Comparison of ENCODE assay signal across 8 cellular contexts in genomic region chr1:75723989-75724471, GRCh38. TPM values are rescaled to one million over a fixed set of nuclear protein-coding genes. Genes with fewer than 3 reads are reported as not detected.
DNase-seq lines count a peak whose midpoint lies in the region; ATAC-seq and FAIRE-seq lines count a peak whose summit lies in the region.

No MANE protein-coding gene starts in this region.

- H3K27me3 ChIP-seq in H7 (ENCODE audit: control insufficient read depth, insufficient read depth, low read length): no peaks in the 10 kb centered on the region
- no peaks in the 10 kb centered on the region for H3K27me3 ChIP-seq in SJSA1 (replicated peaks)

- peaks cover 12% of the 10 kb centered on the region for H3K4me1 ChIP-seq in SJSA1 (replicated peaks)

- no peaks in the 10 kb centered on the region for H3K36me3 ChIP-seq in H7 (replicated peaks; ENCODE audit: control insufficient read depth, insufficient read depth, low read length)
- peaks cover 5% of the 10 kb centered on the region; the same call in 1 of the 2 replicates for H3K36me3 ChIP-seq in SJSA1

- peak; percentile 95 to 97 for ATAC-seq in left cardiac atrium

- no peak for FAIRE-seq in urothelium cell line (lab: Jason Lieb, UNC)

- peak overlapping the region; percentile 91 for H3K27ac ChIP-seq in SJSA1

- DNase-seq in GM03348 (ENCODE audit: low spot score) (peak; percentile 93), H7 (peak; percentile 93), LHCN-M2 (ENCODE audit: low read depth) (peak; percentile 72), SJSA1 (ENCODE audit: low read depth in 1 of 2, low spot score in 2 of 2) (peak; percentile 76 to 88), amniotic epithelial cell (ENCODE audit: low read depth) (peak; percentile 70), left cardiac atrium (peak; percentile 90), pons (ENCODE audit: low spot score) (peak; percentile 70), urothelium cell line (ENCODE audit: low spot score) (peak; percentile 91)

- H3K4me3 ChIP-seq in H7 (ENCODE audit: insufficient read depth, low read depth, low read length) (peak overlapping the region; percentile 87), SJSA1 (peak overlapping the region; percentile 70)

- intact Hi-C loops in left cardiac atrium (cut with DNase I): loop anchor here in 1 of 2 donors (5.0 kb wide), 1 partner anchor 63 kb away; the partner anchor contains the start of gene RABGGTB

- H3K9me3 ChIP-seq in SJSA1 (replicated peaks): no peaks in the 10 kb centered on the region

RNA-seq across cellular contexts. Expression of gene ACADM, which starts 0.5 kb away (rescaled TPM):
- 69.5 and 87.1 TPM in 2 replicates for total RNA-seq in H7 (2014; rRNA removed; shearing (Covaris generic))
- total RNA-seq in LHCN-M2 (2014; rRNA removed) (38.8 and 39.7 TPM in 2 replicates), left cardiac atrium (100 to 1,000 TPM; 164 to 212 TPM)
- polyA plus RNA-seq in LHCN-M2 (2012): 14.8 TPM
- total RNA-seq in SJSA1 (2014; rRNA removed; shearing (Covaris generic)): 52.0 and 76.4 TPM in 2 replicates

Comparison
In these comparisons a context has a peak if more than half of its experiments do, and no peak if none do; other contexts are left out.
1. Peak in every context shown above with its lines: DNase-seq, ATAC-seq, H3K4me3 ChIP-seq and H3K27ac ChIP-seq.